Comparison of ENCODE assay signal across 1 cellular context in genomic region chr13:79404361-79404760, GRCh38.
TF ChIP-seq lines count a peak whose summit lies in the region.

No MANE protein-coding gene starts in this region.

TF ChIP-seq in H1, 55 proteins besides CTCF, POLR2A, EP300 and RAD21 (continued from another document):
- TF ChIP-seq PHF8 (conservative IDR thresholded peaks at IDR 0.05; ENCODE audit: low read depth, low read length) (no peak), TBP (IDR thresholded peaks at IDR 0.05; ENCODE audit: low read depth, low read length) (no peak), USF2 (IDR thresholded peaks at IDR 0.05; ENCODE audit: low read length) (no peak), SUZ12 (IDR thresholded peaks at IDR 0.05; ENCODE audit: low read length) (no peak), SRF (IDR thresholded peaks at IDR 0.05; ENCODE audit: low read depth, low read length) (no peak), HDAC2 (IDR thresholded peaks at IDR 0.05; ENCODE audit: borderline replicate concordance in 1 of 2, low read depth in 2 of 2, low read length in 2 of 2) (no peak), TCF12 (IDR thresholded peaks at IDR 0.05; ENCODE audit: low read depth, low read length) (no peak), JUN (IDR thresholded peaks at IDR 0.05; ENCODE audit: low read depth, low read length) (no peak), POU5F1 (IDR thresholded peaks at IDR 0.05; ENCODE audit: low read depth, low read length) (no peak), FOSL1 (IDR thresholded peaks at IDR 0.05; ENCODE audit: insufficient read depth, low read depth, low read length) (no peak), TAF1 (IDR thresholded peaks at IDR 0.05; ENCODE audit: low read depth, low read length) (no peak), EZH2 (IDR thresholded peaks at IDR 0.05; ENCODE audit: low read depth, low read length, severe bottlenecking) (no peak), YY1 (IDR thresholded peaks at IDR 0.05; ENCODE audit: low read depth, low read length) (no peak), MAX (IDR thresholded peaks at IDR 0.05) (no peak), ATF3 (IDR thresholded peaks at IDR 0.05; ENCODE audit: insufficient read depth, low read depth, low read length) (no peak), RXRA (IDR thresholded peaks at IDR 0.05; ENCODE audit: insufficient read depth, low read depth, low read length) (no peak)
TF ChIP-seq in H1: peak in this region for 0.
